ENCODE assay signal across 8 cellular contexts in genomic region chr18:12990977-12991838, GRCh38. TPM values are rescaled to one million over a fixed set of nuclear protein-coding genes. Genes with fewer than 3 reads are reported as not detected.
DNase-seq lines count a peak whose midpoint lies in the region; ATAC-seq and TF ChIP-seq lines count a peak whose summit lies in the region.

CEP192 (plus strand) TSS chr18:12991362; CDS start chr18:12999425, 8,063 bp downstream.

- TF ChIP-seq CTCF in GM13976 (IDR thresholded peaks at IDR 0.05; ENCODE audit: borderline replicate concordance, control extremely low read depth, extremely low read depth, insufficient read depth, missing control alignments) = peak; percentile 14
- TF ChIP-seq CTCF in heart right ventricle (IDR thresholded peaks at IDR 0.05) = peak in 3 of 9 donors; percentile 9 to 13 (median 13)
- TF ChIP-seq CTCF in upper lobe of right lung (IDR thresholded peaks at IDR 0.05) = no peak

- H3K9me3 ChIP-seq in heart right ventricle (no peaks in the 10 kb centered on the region), upper lobe of right lung (no peaks in the 10 kb centered on the region)

- DNase-seq in GM13976 (ENCODE audit: low spot score) = peak; percentile 97
- DNase-seq in NCI-H146 treated with DMSO at 0.1 percent for 48 hours (lab: John Stamatoyannopoulos, UW; ENCODE audit: unreplicated experiment) = peak; percentile 100
- DNase-seq in amniotic stem cell (lab: John Stamatoyannopoulos, UW) = peak; percentile 98
- DNase-seq in heart right ventricle = peak; percentile 97 to 98
- DNase-seq in posterior vena cava (ENCODE audit: low spot score) = peak; percentile 99
- DNase-seq in upper lobe of right lung = peak; percentile 98

- in situ Hi-C loops in GM13976 (cut with MboI; ENCODE audit: low sequenced_read_pairs, unreplicated experiment) = loop anchor here (25.0 kb wide), 1 partner anchor 571 kb away; no protein-coding TSS in a partner anchor

- H3K27ac ChIP-seq in heart right ventricle (peak within 1 kb of the TSS; percentile 54 to 92 (median 87)), upper lobe of right lung (peak within 1 kb of the TSS; percentile 85)

- 0% methylated on average over 74 of the region's 74 CpGs for WGBS in heart right ventricle, 2 donors

- intact Hi-C loops in T-helper 1 cell treated with Interleukin-12 subunit alpha and Interleukin-12 subunit beta and Interleukin-4 antibody, amounts not matched to agents 30 ng/mL and 1 ng/mL, for 36 hours (cut with micrococcal nuclease) = loop anchor here (1.0 to 5.0 kb wide), 12 partner anchors 43 to 1084 kb away; partner anchors contain the start of genes AFG3L2, CEP76, FAM210A and IMPA2
- intact Hi-C loops in heart right ventricle (cut with DNase I) = loop anchor here in 3 of 10 donors (2.0 to 10.0 kb wide), 4 partner anchors 42 to 644 kb away; partner anchors contain the start of gene SEH1L (in 3 of the 3)
- intact Hi-C loops in posterior vena cava (cut with DNase I) = no loop called here
- intact Hi-C loops in upper lobe of right lung (cut with DNase I) = no loop called here

- H3K4me1 ChIP-seq in heart right ventricle (peaks cover 6 to 35% (median 24%) of the 10 kb centered on the region in 9 donors), upper lobe of right lung (peaks cover 16% of the 10 kb centered on the region)

- H3K36me3 ChIP-seq in heart right ventricle = peaks cover 0 to 11% (median 0%) of the 10 kb centered on the region in 9 donors
- peaks cover 7% of the 10 kb centered on the region for H3K36me3 ChIP-seq in upper lobe of right lung

- ATAC-seq in HG02870 (IDR thresholded peaks at IDR 0.05; ENCODE audit: unreplicated experiment) (peak; percentile 79), heart right ventricle (peak; percentile 98 to 100 (median 99)), upper lobe of right lung (peak; percentile 99)

- H3K4me3 ChIP-seq in heart right ventricle (peak within 1 kb of the TSS; percentile 49 to 93 (median 78)), upper lobe of right lung (peak within 1 kb of the TSS; percentile 77)

- H3K27me3 ChIP-seq in heart right ventricle (no peaks in the 10 kb centered on the region), upper lobe of right lung (no peaks in the 10 kb centered on the region)

RNA-seq across cellular contexts. Expression of gene CEP192, which starts in this region (rescaled TPM):
- 46.8 and 47.4 TPM in 2 replicates for total RNA-seq in T-helper 1 cell treated with Interleukin-12 subunit alpha and Interleukin-12 subunit beta and Interleukin-4 antibody, amounts not matched to agents 30 ng/mL and 1 ng/mL, for 36 hours
- total RNA-seq in heart right ventricle (10 to 100 TPM; 18.3 to 35.6 (median 32.4) TPM), posterior vena cava (10 to 100 TPM; 21.1 to 22.7 TPM), upper lobe of right lung (24.6 TPM)
- 10 to 100 TPM in 1 of 2 donors, 1 to 10 TPM in 1; 4.9 to 18.2 TPM for polyA plus RNA-seq in heart right ventricle

Comparison
In these comparisons a context has a peak if more than half of its experiments do, and no peak if none do; other contexts are left out.
1. Peak in every context shown above with its lines: DNase-seq, ATAC-seq, H3K4me3 ChIP-seq and H3K27ac ChIP-seq.